In genomic region chr12:47899466-47899865, GRCh38 we compare ENCODE assay signal across 18 cellular contexts. TPM values are rescaled to one million over a fixed set of nuclear protein-coding genes. Genes with fewer than 3 reads are reported as not detected.
A peak's percentile ranks its signal among the peaks of the same experiment; 100 is the strongest.
DNase-seq lines count a peak whose midpoint lies in the region; ATAC-seq, FAIRE-seq and TF ChIP-seq lines count a peak whose summit lies in the region.
"Had no signal": no experiment of that assay in that cellular context is flagged by ENCODE, and none has a peak within 500 bp of the region (broad histone marks: within the 10 kb centered on the region; RNA-seq: fewer than 3 reads in every experiment).

No MANE protein-coding gene starts in this region.

- no peaks in the 10 kb centered on the region for H3K9me3 Mint-ChIP-seq in activated T-cell treated with anti-CD3 and anti-CD28 coated beads, Interleukin-2, amount 50 U/mL, for 72 hours
- no peaks in the 10 kb centered on the region for H3K9me3 Mint-ChIP-seq in activated T-cell treated with anti-CD3 and anti-CD28 coated beads, Interleukin-2, amount 50 U/mL, for 4 hours
- H3K9me3 Mint-ChIP-seq: CD14-positive monocyte, H9 had no signal

- H3K27ac Mint-ChIP-seq in activated T-cell treated with anti-CD3 and anti-CD28 coated beads, Interleukin-2, amount 50 U/mL, for 72 hours: no peak overlapping the region
- H3K27ac Mint-ChIP-seq: H9 had no signal

- POLR2A ChIA-PET in RWPE1 (lab: Yijun Ruan, JAX; ENCODE audit: low non-redundant PET): no interaction called here

- peaks cover 86% of the 10 kb centered on the region for H3K4me1 Mint-ChIP-seq in activated T-cell treated with anti-CD3 and anti-CD28 coated beads, Interleukin-2, amount 50 U/mL, for 72 hours (ENCODE audit: low read depth)
- H3K4me1 Mint-ChIP-seq in activated T-cell treated with anti-CD3 and anti-CD28 coated beads, Interleukin-2, amount 50 U/mL, for 4 hours (ENCODE audit: low read depth): peaks cover 57% of the 10 kb centered on the region

- H3K9me3 ChIP-seq in kidney (ENCODE audit: control insufficient read depth in 1 of 2, low read length in 2 of 2) (no peaks in the 10 kb centered on the region), small intestine (ENCODE audit: control insufficient read depth, low read depth) (no peaks in the 10 kb centered on the region), thyroid gland (no peaks in the 10 kb centered on the region)
- H3K9me3 ChIP-seq: MG63 had no signal

- H3K36me3 ChIP-seq in kidney (ENCODE audit: control insufficient read depth in 1 of 2, insufficient read depth in 2 of 2, low read length in 2 of 2) (no peaks in the 10 kb centered on the region), small intestine (ENCODE audit: control insufficient read depth in 2 of 2, insufficient read depth in 2 of 2, low read length in 2 of 2) (peaks cover 0 to 3% of the 10 kb centered on the region in 2 donors), thyroid gland (no peaks in the 10 kb centered on the region)

- peaks cover 33 to 49% of the 10 kb centered on the region in 2 donors for H3K36me3 Mint-ChIP-seq in activated T-cell treated with anti-CD3 and anti-CD28 coated beads, Interleukin-2, amount 50 U/mL, for 72 hours (ENCODE audit: insufficient read depth in 2 of 2)
- H3K36me3 Mint-ChIP-seq in activated T-cell treated with anti-CD3 and anti-CD28 coated beads, Interleukin-2, amount 50 U/mL, for 4 hours (ENCODE audit: insufficient read depth): peaks cover 14% of the 10 kb centered on the region

- peak overlapping the region in 1 of 2 donors; percentile 11 for H3K4me3 ChIP-seq in kidney (ENCODE audit: low read length in 2 of 2)
- H3K4me3 ChIP-seq in small intestine (ENCODE audit: low read depth in 1 of 2, low read length in 2 of 2): peak overlapping the region in 1 of 2 donors; percentile 7
- H3K4me3 ChIP-seq in thyroid gland (replicated peaks in 1 of 3): no peak overlapping the region
- H3K4me3 ChIP-seq: MG63 had no signal

- DNase-seq in activated T-cell treated with anti-CD3 and anti-CD28 coated beads, Interleukin-2, amount 50 U/mL, for 72 hours: no peak
- DNase-seq in activated T-cell treated with anti-CD3 and anti-CD28 coated beads, Interleukin-2, amount 50 U/mL, for 4 hours: no peak
- no peak for DNase-seq in RWPE1 (ENCODE audit: low spot score)
- DNase-seq in kidney: no peak
- peak; percentile 59 for DNase-seq in small intestine
- no peak for DNase-seq in thyroid gland
- DNase-seq: Calu3, H9, IMR-90, Karpas-422, MG63, NCI-H1092, NCI-H524 had no signal

- no peak for ATAC-seq in activated T-cell treated with anti-CD3 and anti-CD28 coated beads, Interleukin-2, amount 50 U/mL, for 72 hours (replicated peaks in 1 of 2)
- ATAC-seq in activated T-cell treated with anti-CD3 and anti-CD28 coated beads, Interleukin-2, amount 50 U/mL, for 4 hours: no peak
- no peak for ATAC-seq in HG02970 (IDR thresholded peaks at IDR 0.05; ENCODE audit: low FRiP score, unreplicated experiment)
- no peak for ATAC-seq in GM18907 (IDR thresholded peaks at IDR 0.05; ENCODE audit: unreplicated experiment)
- ATAC-seq: Right ventricle myocardium inferior had no signal

- TF ChIP-seq POLR2A in thyroid gland (IDR thresholded peaks at IDR 0.05): no peak

- intact Hi-C loops in kidney (cut with DNase I): no loop called here
- intact Hi-C loops in thyroid gland (cut with DNase I): no loop called here

- peak overlapping the region; percentile 47 to 66 for H3K4me3 Mint-ChIP-seq in activated T-cell treated with anti-CD3 and anti-CD28 coated beads, Interleukin-2, amount 50 U/mL, for 72 hours
- no peak overlapping the region for H3K4me3 Mint-ChIP-seq in activated T-cell treated with anti-CD3 and anti-CD28 coated beads, Interleukin-2, amount 50 U/mL, for 4 hours
- H3K4me3 Mint-ChIP-seq: CD14-positive monocyte, H9 had no signal

- H3K9ac ChIP-seq in kidney (ENCODE audit: low read length in 2 of 2): no peak overlapping the region

- H3K27ac ChIP-seq in RWPE1: peak overlapping the region; percentile 25; the same call in 1 of the 2 replicates
- H3K27ac ChIP-seq in kidney (ENCODE audit: low read depth in 2 of 2, low read length in 2 of 2): peak overlapping the region; percentile 37 to 47
- H3K27ac ChIP-seq in small intestine (ENCODE audit: low read depth in 1 of 2, low read length in 1 of 2): peak overlapping the region; percentile 81 to 94
- H3K27ac ChIP-seq in thyroid gland: no peak overlapping the region

- no peak for FAIRE-seq in kidney (lab: Jason Lieb, UNC)
- no peak for FAIRE-seq in small intestine (lab: Jason Lieb, UNC)
- FAIRE-seq: A204.1 had no signal

- no peak for TF ChIP-seq CTCF in RWPE1 (conservative IDR thresholded peaks at IDR 0.05; ENCODE audit: low read depth)
- TF ChIP-seq CTCF in kidney (IDR thresholded peaks at IDR 0.05; ENCODE audit: borderline replicate concordance, extremely low read depth, insufficient read depth): no peak
- no peak for TF ChIP-seq CTCF in thyroid gland (IDR thresholded peaks at IDR 0.05)

- peaks cover 44 to 56% of the 10 kb centered on the region in 2 donors for H3K4me1 ChIP-seq in kidney (ENCODE audit: control insufficient read depth in 1 of 2, insufficient read depth in 1 of 2, low read depth in 1 of 2, low read length in 2 of 2)
- peaks cover 3 to 8% of the 10 kb centered on the region in 2 donors for H3K4me1 ChIP-seq in small intestine (ENCODE audit: control insufficient read depth in 2 of 2, insufficient read depth in 1 of 2, low read depth in 1 of 2, low read length in 1 of 2)
- H3K4me1 ChIP-seq in thyroid gland: peaks cover 9% of the 10 kb centered on the region in 2 donors

- 20 to 59% (median 49%) methylated on average over 5 of the region's 5 CpGs for WGBS in small intestine, 3 donors
- 94% methylated on average over 5 of the region's 5 CpGs for WGBS in thyroid gland, 2 donors

- CTCF ChIA-PET in RWPE1 (lab: Yijun Ruan, JAX): interaction anchor here (1.8 kb wide), 1 partner anchor 50 kb away, joined by 7 read pairs; no protein-coding TSS in a partner anchor

- H3K27me3 Mint-ChIP-seq in activated T-cell treated with anti-CD3 and anti-CD28 coated beads, Interleukin-2, amount 50 U/mL, for 72 hours (ENCODE audit: low read depth): no peaks in the 10 kb centered on the region
- no peaks in the 10 kb centered on the region for H3K27me3 Mint-ChIP-seq in activated T-cell treated with anti-CD3 and anti-CD28 coated beads, Interleukin-2, amount 50 U/mL, for 4 hours (ENCODE audit: low read depth)

- no peaks in the 10 kb centered on the region for H3K27me3 ChIP-seq in small intestine (ENCODE audit: control insufficient read depth in 2 of 2, insufficient read depth in 2 of 2, low read length in 2 of 2)
- H3K27me3 ChIP-seq in thyroid gland: no peaks in the 10 kb centered on the region
- H3K27me3 ChIP-seq: MG63 had no signal

RNA-seq across cellular contexts. Expression of gene VDR, which starts 5.3 kb away (rescaled TPM):
- 100 to 1,000 TPM; 217 to 224 TPM for total RNA-seq in activated T-cell treated with anti-CD3 and anti-CD28 coated beads, Interleukin-2, amount 50 U/mL, for 72 hours
- 10 to 100 TPM; 83.5 to 95.1 (median 87.3) TPM for total RNA-seq in activated T-cell treated with anti-CD3 and anti-CD28 coated beads, Interleukin-2, amount 50 U/mL, for 4 hours
- total RNA-seq in kidney (14.8 TPM), thyroid gland (1 to 10 TPM; 3.5 to 5.2 (median 3.9) TPM)
- polyA plus RNA-seq in kidney (ENCODE audit: insufficient read depth, low read depth, low replicate concordance) (19.1 TPM), small intestine (10 to 100 TPM; 36.7 to 61.0 (median 47.0) TPM)

Comparison
In these comparisons a context has a peak if more than half of its experiments do, and no peak if none do; other contexts are left out.
1. H3K27ac ChIP-seq: peak in RWPE1 (single experiment), kidney (2 of 2) and small intestine (2 of 2); none in thyroid gland (0 of 3).